Comparison of ENCODE assay signal across 8 cellular contexts in genomic region chrX:123184199-123184857, GRCh38. TPM values are rescaled to one million over a fixed set of nuclear protein-coding genes. Genes with fewer than 3 reads are reported as not detected.
DNase-seq lines count a peak whose midpoint lies in the region; ATAC-seq and TF ChIP-seq lines count a peak whose summit lies in the region.

Gene GRIA3 (plus strand): TSS chrX:123184278. CDS start chrX:123184536, 258 bp downstream.

- intact Hi-C loops in spleen (cut with DNase I; ENCODE audit: low total_unique reads) = no loop called here

- H3K4me3 ChIP-seq in tibial nerve (peak within 1 kb of the TSS; percentile 26 to 54 (median 36)), spleen (peak within 1 kb of the TSS in 2 of 8 donors; percentile 21 to 28)

- WGBS in tibial nerve, 2 donors = 0 to 40% methylated on average over 14 to 33 of the region's 33 CpGs
- 2 to 32% (median 4%) methylated on average over 17 to 33 of the region's 33 CpGs for WGBS in spleen, 5 donors

- DNase-seq in activated CD8-positive, alpha-beta memory T cell treated with anti-CD3 and anti-CD28 coated beads, Interleukin-2, amount 50 U/mL, for 48 hours = peak; percentile 34
- no peak for DNase-seq in activated CD8-positive, alpha-beta memory T cell treated with anti-CD3 and anti-CD28 coated beads, Interleukin-2, amount 10 ng/mL, durations not matched to agents 7 days and 5 days
- DNase-seq in memory B cell (ENCODE audit: low spot score in 2 of 2) = no peak
- peak in 1 of 2 donors; percentile 7 for DNase-seq in tibial nerve (ENCODE audit: low spot score in 2 of 2)
- no peak for DNase-seq in spleen
- DNase-seq in NCI-H128 (lab: John Stamatoyannopoulos, UW; ENCODE audit: unreplicated experiment) = no peak
- no peak for DNase-seq in foreskin melanocyte

- H3K27me3 ChIP-seq in tibial nerve (peaks cover 0 to 21% of the 10 kb centered on the region in 2 donors), spleen (replicated peaks in 1 of 7) (peaks cover 0 to 45% (median 7%) of the 10 kb centered on the region in 7 donors)

- no peaks in the 10 kb centered on the region for H3K9me3 Mint-ChIP-seq in activated CD8-positive, alpha-beta memory T cell treated with anti-CD3 and anti-CD28 coated beads, Interleukin-2, amount 10 ng/mL, durations not matched to agents 7 days and 5 days (ENCODE audit: low read depth)
- H3K9me3 Mint-ChIP-seq in memory B cell = no peaks in the 10 kb centered on the region

- TF ChIP-seq POLR2A in tibial nerve (IDR thresholded peaks at IDR 0.05) (no peak), spleen (IDR thresholded peaks at IDR 0.05) (no peak)

- H3K27me3 Mint-ChIP-seq in activated CD8-positive, alpha-beta memory T cell treated with anti-CD3 and anti-CD28 coated beads, Interleukin-2, amount 10 ng/mL, durations not matched to agents 7 days and 5 days = peaks cover 26% of the 10 kb centered on the region
- H3K27me3 Mint-ChIP-seq in memory B cell = peaks cover 9% of the 10 kb centered on the region

- H3K4me1 ChIP-seq in tibial nerve (peaks cover 0 to 12% (median 0%) of the 10 kb centered on the region in 4 donors), spleen (peaks cover 0 to 8% (median 0%) of the 10 kb centered on the region in 6 donors)

- no peak for ATAC-seq in activated CD8-positive, alpha-beta memory T cell treated with anti-CD3 and anti-CD28 coated beads, Interleukin-2, amount 10 ng/mL, durations not matched to agents 7 days and 5 days
- no peak for ATAC-seq in memory B cell (ENCODE audit: low read depth)

- no peak for TF ChIP-seq EP300 in tibial nerve (IDR thresholded peaks at IDR 0.05)

- CTCF ChIA-PET in activated CD8-positive, alpha-beta memory T cell treated with anti-CD3 and anti-CD28 coated beads, Interleukin-2, amount 10 ng/mL, durations not matched to agents 7 days and 5 days (lab: Charles Lee) = no interaction called here

- H3K4me1 Mint-ChIP-seq in activated CD8-positive, alpha-beta memory T cell treated with anti-CD3 and anti-CD28 coated beads, Interleukin-2, amount 10 ng/mL, durations not matched to agents 7 days and 5 days = no peaks in the 10 kb centered on the region
- peaks cover 7% of the 10 kb centered on the region for H3K4me1 Mint-ChIP-seq in memory B cell

- no peaks in the 10 kb centered on the region for H3K36me3 Mint-ChIP-seq in activated CD8-positive, alpha-beta memory T cell treated with anti-CD3 and anti-CD28 coated beads, Interleukin-2, amount 10 ng/mL, durations not matched to agents 7 days and 5 days
- H3K36me3 Mint-ChIP-seq in memory B cell = peaks cover 2% of the 10 kb centered on the region

- peak within 1 kb of the TSS; percentile 50 for H3K27ac ChIP-seq in cingulate gyrus (ENCODE audit: low read depth, low read length)
- no peak within 1 kb of the TSS for H3K27ac ChIP-seq in tibial nerve
- H3K27ac ChIP-seq in spleen = no peak within 1 kb of the TSS

- TF ChIP-seq CTCF in tibial nerve (IDR thresholded peaks at IDR 0.05) = peak in 1 of 5 experiments; percentile 79
- TF ChIP-seq CTCF in spleen (IDR thresholded peaks at IDR 0.05 in 8 of 11, conservative IDR thresholded peaks at IDR 0.05 in 3 of 11) = no peak

- no peaks in the 10 kb centered on the region for H3K36me3 ChIP-seq in tibial nerve
- H3K36me3 ChIP-seq in spleen = no peaks in the 10 kb centered on the region

- H3K4me3 Mint-ChIP-seq in activated CD8-positive, alpha-beta memory T cell treated with anti-CD3 and anti-CD28 coated beads, Interleukin-2, amount 10 ng/mL, durations not matched to agents 7 days and 5 days = no peak within 1 kb of the TSS
- H3K4me3 Mint-ChIP-seq in memory B cell = peak within 1 kb of the TSS; percentile 49

- H3K27ac Mint-ChIP-seq in activated CD8-positive, alpha-beta memory T cell treated with anti-CD3 and anti-CD28 coated beads, Interleukin-2, amount 10 ng/mL, durations not matched to agents 7 days and 5 days = no peak within 1 kb of the TSS
- no peak within 1 kb of the TSS for H3K27ac Mint-ChIP-seq in memory B cell

- H3K9me3 ChIP-seq in tibial nerve (no peaks in the 10 kb centered on the region), spleen (no peaks in the 10 kb centered on the region)

RNA-seq across cellular contexts. Expression of gene GRIA3, which starts in this region (rescaled TPM):
- not detected for total RNA-seq in activated CD8-positive, alpha-beta memory T cell treated with anti-CD3 and anti-CD28 coated beads, Interleukin-2, amount 10 ng/mL, durations not matched to agents 7 days and 5 days
- total RNA-seq in tibial nerve = 1 to 10 TPM in 2 of 4 donors, under 1 TPM in 2; 0.60 to 2.3 (median 1.0) TPM
- under 1 TPM in 5 of 7 donors, not detected in 2; 0.17 to 0.61 (median 0.32) TPM for total RNA-seq in spleen
- under 1 TPM; 0.10 to 0.24 (median 0.20) TPM for polyA plus RNA-seq in spleen
